Comparison of ENCODE assay signal across 17 cellular contexts in the genomic region with DNA sequence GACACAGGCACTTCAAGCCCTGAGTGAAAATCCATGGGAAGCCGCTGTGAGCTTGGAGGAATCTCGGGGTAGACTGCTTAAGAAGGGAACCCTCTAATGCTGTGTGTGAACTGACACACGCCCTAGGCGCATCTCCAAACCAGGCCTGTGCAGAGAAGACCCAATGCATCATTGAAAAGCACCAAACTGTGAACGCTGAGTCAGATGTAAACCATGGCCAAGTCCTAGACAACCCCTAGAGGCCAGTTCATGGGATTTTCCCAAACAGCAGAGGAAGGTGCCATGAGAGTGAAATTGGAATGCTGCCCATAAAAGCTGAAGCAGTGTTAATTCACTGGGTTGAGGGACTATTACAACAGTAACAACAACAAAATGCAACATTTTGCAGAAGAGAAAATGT.
A peak's percentile ranks its signal among the peaks of the same experiment; 100 is the strongest.
DNase-seq lines count a peak whose midpoint lies in the region; TF ChIP-seq lines count a peak whose summit lies in the region.
"Had no signal": no experiment of that assay in that cellular context is flagged by ENCODE, and none has a peak within 500 bp of the region (broad histone marks: within the 10 kb centered on the region; RNA-seq: fewer than 3 reads in every experiment).

No MANE protein-coding gene starts in this region.

- H3K79me1 ChIP-seq in mesendoderm (ENCODE audit: low read length): no peaks in the 10 kb centered on the region

- no peak overlapping the region for H2AK5ac ChIP-seq in mesendoderm (ENCODE audit: low read length)

- no peak overlapping the region for H4K5ac ChIP-seq in mesendoderm (ENCODE audit: low read length)

- no peak overlapping the region for H2BK15ac ChIP-seq in mesendoderm (replicated peaks; ENCODE audit: low read depth)

- H3K4me3 ChIP-seq in MG63: no peak overlapping the region
- H3K4me3 ChIP-seq in cardiac fibroblast (replicated peaks in 1 of 2; ENCODE audit: low read depth in 2 of 2, low read length in 2 of 2): no peak overlapping the region
- H3K4me3 ChIP-seq in mesendoderm (ENCODE audit: low read length): no peak overlapping the region
- no peak overlapping the region for H3K4me3 ChIP-seq in suprapubic skin

- H3K4me1 ChIP-seq in mesendoderm (ENCODE audit: control insufficient read depth, low read depth, low read length) (no peaks in the 10 kb centered on the region), suprapubic skin (no peaks in the 10 kb centered on the region)

- H3K27ac ChIP-seq in mesendoderm (ENCODE audit: low read depth, low read length) (no peak overlapping the region), suprapubic skin (no peak overlapping the region)

- H3K36me3 ChIP-seq in MG63: no peaks in the 10 kb centered on the region
- no peaks in the 10 kb centered on the region for H3K36me3 ChIP-seq in mesendoderm (ENCODE audit: control insufficient read depth, insufficient read depth, low read length)
- H3K36me3 ChIP-seq in suprapubic skin: no peaks in the 10 kb centered on the region

- TF ChIP-seq CTCF in cardiac fibroblast (IDR thresholded peaks at IDR 0.05; ENCODE audit: low read depth, low read length): no peak
- TF ChIP-seq CTCF in suprapubic skin (IDR thresholded peaks at IDR 0.05): no peak

- H3K79me2 ChIP-seq in mesendoderm (ENCODE audit: control insufficient read depth, insufficient read depth, low read length): no peaks in the 10 kb centered on the region

- TF ChIP-seq EP300 in suprapubic skin (IDR thresholded peaks at IDR 0.05): no peak

- no peak overlapping the region for H3K9ac ChIP-seq in mesendoderm (ENCODE audit: low read length)

- no peak overlapping the region for H3K4me2 ChIP-seq in mesendoderm (ENCODE audit: low read length)

- H3K56ac ChIP-seq in mesendoderm (ENCODE audit: low read length): no peak overlapping the region

- peak overlapping the region; percentile 14 for H3K18ac ChIP-seq in mesendoderm (ENCODE audit: low read length)

- no CpG with 5 or more reads among the region's 5 CpGs for WGBS in mesendoderm (ENCODE audit: extremely low coverage, insufficient coverage, low lambda C conversion rate)
- WGBS in suprapubic skin: 68% methylated on average over 5 of the region's 5 CpGs

- DNase-seq in NCI-H2196 (lab: John Stamatoyannopoulos, UW; ENCODE audit: unreplicated experiment): peak; percentile 6
- no peak for DNase-seq in NCI-H2196 treated with DMSO at 0.1 percent for 48 hours (lab: John Stamatoyannopoulos, UW; ENCODE audit: unreplicated experiment)
- DNase-seq in MG63: peak; percentile 67
- DNase-seq in cardiac fibroblast (ENCODE audit: low read depth in 2 of 2): peak; percentile 19 to 27
- DNase-seq in mesendoderm: peak; percentile 49
- DNase-seq in suprapubic skin (ENCODE audit: low spot score in 2 of 2): no peak
- DNase-seq in NCI-H524 treated with DMSO at 0.1 percent for 48 hours (lab: John Stamatoyannopoulos, UW): no peak
- DNase-seq in medulla oblongata (ENCODE audit: extremely low spot score): no peak
- DNase-seq: activated CD4-positive, alpha-beta T cell treated with anti-CD3 and anti-CD28 coated beads, Interleukin-2, amount 10 ng/mL, durations not matched to agents 7 days and 5 days; activated CD8-positive, alpha-beta memory T cell treated with anti-CD3 and anti-CD28 coated beads, Interleukin-2, amount 50 U/mL, for 4 hours; activated gamma-delta T cell; DMS79; NCI-H1436; NCI-H446; NK-92 treated with Interleukin-12 subunit alpha and Interleukin-12 subunit beta, amount 100 ng/mL, for 24 hours; stimulated activated CD4-positive, alpha-beta T cell treated with anti-CD3 and anti-CD28 coated beads, Interleukin-12 subunit alpha, Interleukin-12 subunit beta, amount 100 ng/mL, for 4 hours; stimulated activated CD8-positive, alpha-beta memory T cell treated with anti-CD3 and anti-CD28 coated beads, Interleukin-4, amount 100 ng/mL, for 48 hours had no signal

- no peak overlapping the region for H2BK120ac ChIP-seq in mesendoderm (ENCODE audit: low read depth, low read length)

- H3K4ac ChIP-seq in mesendoderm (ENCODE audit: low read depth, low read length): no peak overlapping the region

- H3K27me3 ChIP-seq in MG63 (no peaks in the 10 kb centered on the region), mesendoderm (ENCODE audit: insufficient read depth, low read length, poor library complexity) (no peaks in the 10 kb centered on the region), suprapubic skin (peaks cover 3% of the 10 kb centered on the region)

- H3K9me3 ChIP-seq in MG63: no peaks in the 10 kb centered on the region
- peaks cover 7% of the 10 kb centered on the region for H3K9me3 ChIP-seq in suprapubic skin

- no peak overlapping the region for H3K23ac ChIP-seq in mesendoderm (ENCODE audit: low read length)

- no peak for TF ChIP-seq POLR2A in suprapubic skin (IDR thresholded peaks at IDR 0.05)

- H2BK5ac ChIP-seq in mesendoderm (ENCODE audit: low read length): no peak overlapping the region

- no peak overlapping the region for H4K8ac ChIP-seq in mesendoderm (ENCODE audit: low read depth, low read length)

Comparison
In these comparisons a context has a peak if more than half of its experiments do, and no peak if none do; other contexts are left out.
1. DNase-seq: peak in NCI-H2196 (single experiment), MG63 (single experiment), cardiac fibroblast (2 of 2) and mesendoderm (single experiment); none in NCI-H2196 treated with DMSO at 0.1 percent for 48 hours (single experiment), suprapubic skin (0 of 2), NCI-H524 treated with DMSO at 0.1 percent for 48 hours (single experiment) and medulla oblongata (single experiment).